In genomic region chr18:80127635-80128034, GRCh38 we compare ENCODE assay signal across 18 cellular contexts.
"Had no signal": no experiment of that assay in that cellular context is flagged by ENCODE, and none has a peak within 500 bp of the region (broad histone marks: within the 10 kb centered on the region; RNA-seq: fewer than 3 reads in every experiment).

No MANE protein-coding gene starts in this region.

- H3K9me3 ChIP-seq: colonic mucosa, heart left ventricle, left lung, lower lobe of right lung, sigmoid colon, suprapubic skin, thyroid gland, upper lobe of left lung, uterus had no signal

- H3K4me1 ChIP-seq: colonic mucosa, heart left ventricle, left lung, lower lobe of right lung, suprapubic skin, thyroid gland, uterus had no signal

- H3K27ac Mint-ChIP-seq: memory B cell; mesothelial cell of epicardium; nephron progenitor cell; stimulated activated naive B cell treated with anti-CD40 and anti-IgM and Interleukin-4, amounts not matched to agents 10 μg/mL and 1 μg/mL and 100 μg/mL, for 72 hours had no signal

- ATAC-seq: heart left ventricle; left lung; lower lobe of right lung; stimulated activated naive B cell treated with anti-CD40 and anti-IgM and Interleukin-4, amounts not matched to agents 10 μg/mL and 1 μg/mL and 100 μg/mL, for 72 hours had no signal

- DNase-seq: colonic mucosa; effector CD4-positive, alpha-beta T cell; heart left ventricle; hypothalamus; left lung; lower lobe of right lung; nephron progenitor cell; sigmoid colon; stimulated activated CD4-positive, alpha-beta T cell treated with anti-CD3 and anti-CD28 coated beads, Interleukin-2, amount 100 ng/mL, for 24 hours; stimulated activated CD4-positive, alpha-beta T cell treated with anti-CD3 and anti-CD28 coated beads, Interleukin-4, amount 100 ng/mL, for 4 hours; stimulated activated naive B cell treated with anti-CD40 and anti-IgM and Interleukin-4, amounts not matched to agents 10 μg/mL and 1 μg/mL and 100 μg/mL, for 72 hours; thyroid gland; upper lobe of left lung; uterus had no signal

- H3K4me3 ChIP-seq: colonic mucosa, heart left ventricle, left lung, lower lobe of right lung, sigmoid colon, skin epidermis, suprapubic skin, thyroid gland, upper lobe of left lung, uterus had no signal

- H3K27ac ChIP-seq: colonic mucosa, heart left ventricle, left lung, lower lobe of right lung, sigmoid colon, skin epidermis, suprapubic skin, thyroid gland, upper lobe of left lung, uterus had no signal

- H3K27me3 Mint-ChIP-seq: memory B cell; stimulated activated naive B cell treated with anti-CD40 and anti-IgM and Interleukin-4, amounts not matched to agents 10 μg/mL and 1 μg/mL and 100 μg/mL, for 72 hours had no signal

- H3K36me3 ChIP-seq: colonic mucosa, sigmoid colon, suprapubic skin, thyroid gland, upper lobe of left lung, uterus had no signal

- H3K27me3 ChIP-seq: colonic mucosa, heart left ventricle, left lung, sigmoid colon, suprapubic skin, thyroid gland, upper lobe of left lung, uterus had no signal

- H3K4me3 Mint-ChIP-seq: memory B cell; mesothelial cell of epicardium; nephron progenitor cell; stimulated activated naive B cell treated with anti-CD40 and anti-IgM and Interleukin-4, amounts not matched to agents 10 μg/mL and 1 μg/mL and 100 μg/mL, for 72 hours had no signal

- H3K9me3 Mint-ChIP-seq: stimulated activated naive B cell treated with anti-CD40 and anti-IgM and Interleukin-4, amounts not matched to agents 10 μg/mL and 1 μg/mL and 100 μg/mL, for 72 hours had no signal
